In the genomic region with DNA sequence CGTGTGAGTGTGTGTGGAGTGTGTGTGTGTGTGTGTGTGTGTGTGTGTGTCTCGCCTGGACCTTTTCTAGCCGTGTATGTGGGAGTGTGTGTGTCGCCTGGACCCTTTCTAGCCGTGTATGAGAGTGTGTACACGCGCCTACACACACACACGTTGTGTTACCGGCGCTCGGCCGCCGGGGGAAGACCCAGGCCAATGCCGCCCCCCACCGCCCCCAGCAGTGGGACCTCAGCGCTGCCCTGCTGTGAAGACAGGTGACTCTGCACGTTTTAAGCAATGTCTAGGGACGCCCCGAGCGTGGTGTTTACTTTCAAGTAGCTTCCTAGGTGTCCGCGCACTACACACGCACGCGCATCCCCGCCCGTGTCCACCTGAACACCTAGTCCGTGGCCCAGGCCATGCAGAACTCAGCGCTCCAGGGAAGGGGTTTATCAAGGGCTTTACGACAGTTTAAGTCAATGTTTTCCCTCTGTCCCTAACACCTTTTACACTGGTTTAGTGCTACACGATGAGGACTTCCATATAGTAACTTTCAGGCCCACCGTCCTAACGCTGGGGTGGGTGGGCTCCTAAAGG, we compare ENCODE assay signal across 7 cellular contexts. TPM values are rescaled to one million over a fixed set of nuclear protein-coding genes. Genes with fewer than 3 reads are reported as not detected.
A peak's percentile ranks its signal among the peaks of the same experiment; 100 is the strongest.
DNase-seq lines count a peak whose midpoint lies in the region; ATAC-seq, FAIRE-seq and TF ChIP-seq lines count a peak whose summit lies in the region.

No MANE protein-coding gene starts in this region.

- ATAC-seq in GM18907 (IDR thresholded peaks at IDR 0.05; ENCODE audit: unreplicated experiment) = peak; percentile 14
- peak; percentile 19 for ATAC-seq in HG03442 (IDR thresholded peaks at IDR 0.05; ENCODE audit: unreplicated experiment)
- 0 out of 3 replicates have a peak, but pooled peaks have one; percentile 4 for ATAC-seq in RWPE2 (ENCODE audit: low read depth)

- DNase-seq in RWPE2 (ENCODE audit: low spot score) (no peak), small intestine (peak; percentile 48), D341Med (ENCODE audit: low spot score) (no peak)

- 6 to 14% (median 11%) methylated on average over 32 to 33 of the region's 33 CpGs for WGBS in small intestine, 3 donors

- TF ChIP-seq CTCF in RWPE2 (IDR thresholded peaks at IDR 0.05; ENCODE audit: poor library complexity, severe bottlenecking) = no peak

- H3K9me3 ChIP-seq in RWPE2 (ENCODE audit: severe bottlenecking) (no peaks in the 10 kb centered on the region), small intestine (ENCODE audit: control insufficient read depth, low read depth) (no peaks in the 10 kb centered on the region)

- no peaks in the 10 kb centered on the region for H3K36me3 ChIP-seq in RWPE2 (ENCODE audit: low read depth)
- H3K36me3 ChIP-seq in small intestine (ENCODE audit: control insufficient read depth in 2 of 2, insufficient read depth in 2 of 2, low read length in 2 of 2) = no peaks in the 10 kb centered on the region

- peaks cover 32% of the 10 kb centered on the region for H3K27me3 ChIP-seq in RWPE2 (ENCODE audit: insufficient read depth, poor library complexity, severe bottlenecking)
- H3K27me3 ChIP-seq in small intestine (ENCODE audit: control insufficient read depth in 2 of 2, insufficient read depth in 2 of 2, low read length in 2 of 2) = no peaks in the 10 kb centered on the region

- FAIRE-seq in small intestine (lab: Jason Lieb, UNC) = no peak

- H3K27ac ChIP-seq in RWPE2 (ENCODE audit: poor library complexity, severe bottlenecking) (peak overlapping the region; percentile 29), angular gyrus (ENCODE audit: low read depth, low read length) (peak overlapping the region; percentile 65), small intestine (ENCODE audit: low read depth in 1 of 2, low read length in 1 of 2) (peak overlapping the region in 1 of 2 donors; percentile 91)

- H3K4me3 ChIP-seq in RWPE2 (ENCODE audit: severe bottlenecking) = peak overlapping the region; percentile 55
- H3K4me3 ChIP-seq in iPS-11a (ENCODE audit: low read depth, low read length) = peak overlapping the region; percentile 51
- H3K4me3 ChIP-seq in small intestine (ENCODE audit: low read depth in 1 of 2, low read length in 2 of 2) = peak overlapping the region; percentile 85 to 94

- H3K4me1 ChIP-seq in RWPE2 (ENCODE audit: insufficient read depth, poor library complexity, severe bottlenecking) (peaks cover 4% of the 10 kb centered on the region), small intestine (ENCODE audit: control insufficient read depth in 2 of 2, insufficient read depth in 1 of 2, low read depth in 1 of 2, low read length in 1 of 2) (peaks cover 0 to 11% of the 10 kb centered on the region in 2 donors)

RNA-seq across cellular contexts. Expression of a gene that starts 1.2 kb away (rescaled TPM):
- polyA plus RNA-seq in small intestine = 1 to 10 TPM in 2 of 3 donors, under 1 TPM in 1; 0.89 to 5.4 (median 2.2) TPM

RNA-seq across cellular contexts. Expression of a gene that starts 46.2 kb away (rescaled TPM):
- polyA plus RNA-seq in small intestine = 10 to 100 TPM in 1 of 3 donors, 1 to 10 TPM in 2; 5.8 to 23.8 (median 8.6) TPM
